In genomic region chr5:32506809-32507208, GRCh38 we compare ENCODE assay signal across 10 cellular contexts.
DNase-seq lines count a peak whose midpoint lies in the region; ATAC-seq and TF ChIP-seq lines count a peak whose summit lies in the region.
"Had no signal": no experiment of that assay in that cellular context is flagged by ENCODE, and none has a peak within 500 bp of the region (broad histone marks: within the 10 kb centered on the region; RNA-seq: fewer than 3 reads in every experiment).

No MANE protein-coding gene starts in this region.

- no peaks in the 10 kb centered on the region for H3K9me3 ChIP-seq in MG63

- no peaks in the 10 kb centered on the region for H3K36me3 ChIP-seq in MG63

- no peak for ATAC-seq in activated T-helper 17 cell treated with anti-CD3 and anti-CD28 coated beads, Interleukin-2, amount 50 U/mL, for 72 hours (replicated peaks)
- ATAC-seq in GM19463 (IDR thresholded peaks at IDR 0.05; ENCODE audit: unreplicated experiment) (no peak), HG03097 (IDR thresholded peaks at IDR 0.05; ENCODE audit: low FRiP score, unreplicated experiment) (no peak), HG02588 (IDR thresholded peaks at IDR 0.05; ENCODE audit: unreplicated experiment) (no peak)

- H3K4me3 ChIP-seq in MG63, result no peak overlapping the region

- no peaks in the 10 kb centered on the region for H3K27me3 ChIP-seq in MG63

- H3K4me1 Mint-ChIP-seq in endothelial cell (ENCODE audit: unreplicated experiment), result peaks cover 25% of the 10 kb centered on the region
- peaks cover 8% of the 10 kb centered on the region for H3K4me1 Mint-ChIP-seq in activated T-helper 17 cell treated with anti-CD3 and anti-CD28 coated beads, Interleukin-2, amount 50 U/mL, for 72 hours

- DNase-seq in AG08396 (ENCODE audit: low spot score) (peak; percentile 44), MG63 (peak; percentile 92), endothelial cell (ENCODE audit: low spot score) (no peak), occipital lobe (lab: John Stamatoyannopoulos, UW) (peak; percentile 3)
- DNase-seq: activated CD4-positive, alpha-beta T cell treated with anti-CD3 and anti-CD28 coated beads, Interleukin-2, amount 10 ng/mL, durations not matched to agents 7 days and 5 days; activated naive CD4-positive, alpha-beta T cell treated with anti-CD3 and anti-CD28 coated beads for 36 hours had no signal

- no peak for TF ChIP-seq CTCF in endothelial cell (IDR thresholded peaks at IDR 0.05; ENCODE audit: unreplicated experiment)

- no peaks in the 10 kb centered on the region for H3K36me3 Mint-ChIP-seq in endothelial cell (ENCODE audit: low read depth, unreplicated experiment)
- H3K36me3 Mint-ChIP-seq in activated T-helper 17 cell treated with anti-CD3 and anti-CD28 coated beads, Interleukin-2, amount 50 U/mL, for 72 hours (ENCODE audit: low read depth), result no peaks in the 10 kb centered on the region

- peak overlapping the region; percentile 57 for H3K4me3 Mint-ChIP-seq in endothelial cell (ENCODE audit: unreplicated experiment)
- H3K4me3 Mint-ChIP-seq in activated T-helper 17 cell treated with anti-CD3 and anti-CD28 coated beads, Interleukin-2, amount 50 U/mL, for 72 hours, result no peak overlapping the region
- H3K4me3 Mint-ChIP-seq: activated CD4-positive, alpha-beta T cell treated with anti-CD3 and anti-CD28 coated beads, Interleukin-2, amount 10 ng/mL, durations not matched to agents 7 days and 5 days; activated naive CD4-positive, alpha-beta T cell treated with anti-CD3 and anti-CD28 coated beads for 36 hours had no signal

- no peaks in the 10 kb centered on the region for H3K27me3 Mint-ChIP-seq in endothelial cell (ENCODE audit: unreplicated experiment)
- H3K27me3 Mint-ChIP-seq in activated T-helper 17 cell treated with anti-CD3 and anti-CD28 coated beads, Interleukin-2, amount 50 U/mL, for 72 hours, result peaks cover 3% of the 10 kb centered on the region

- H3K9me3 Mint-ChIP-seq in endothelial cell (ENCODE audit: unreplicated experiment), result no peaks in the 10 kb centered on the region
- no peaks in the 10 kb centered on the region for H3K9me3 Mint-ChIP-seq in activated T-helper 17 cell treated with anti-CD3 and anti-CD28 coated beads, Interleukin-2, amount 50 U/mL, for 72 hours
- H3K9me3 Mint-ChIP-seq: activated CD4-positive, alpha-beta T cell treated with anti-CD3 and anti-CD28 coated beads, Interleukin-2, amount 10 ng/mL, durations not matched to agents 7 days and 5 days; activated naive CD4-positive, alpha-beta T cell treated with anti-CD3 and anti-CD28 coated beads for 36 hours had no signal

- H3K27ac Mint-ChIP-seq in endothelial cell (ENCODE audit: unreplicated experiment), result no peak overlapping the region
- H3K27ac Mint-ChIP-seq in activated T-helper 17 cell treated with anti-CD3 and anti-CD28 coated beads, Interleukin-2, amount 50 U/mL, for 72 hours, result no peak overlapping the region
- H3K27ac Mint-ChIP-seq: activated CD4-positive, alpha-beta T cell treated with anti-CD3 and anti-CD28 coated beads, Interleukin-2, amount 10 ng/mL, durations not matched to agents 7 days and 5 days; activated naive CD4-positive, alpha-beta T cell treated with anti-CD3 and anti-CD28 coated beads for 36 hours had no signal
